ENCODE assay signal across 1 cellular context in the genomic region with DNA sequence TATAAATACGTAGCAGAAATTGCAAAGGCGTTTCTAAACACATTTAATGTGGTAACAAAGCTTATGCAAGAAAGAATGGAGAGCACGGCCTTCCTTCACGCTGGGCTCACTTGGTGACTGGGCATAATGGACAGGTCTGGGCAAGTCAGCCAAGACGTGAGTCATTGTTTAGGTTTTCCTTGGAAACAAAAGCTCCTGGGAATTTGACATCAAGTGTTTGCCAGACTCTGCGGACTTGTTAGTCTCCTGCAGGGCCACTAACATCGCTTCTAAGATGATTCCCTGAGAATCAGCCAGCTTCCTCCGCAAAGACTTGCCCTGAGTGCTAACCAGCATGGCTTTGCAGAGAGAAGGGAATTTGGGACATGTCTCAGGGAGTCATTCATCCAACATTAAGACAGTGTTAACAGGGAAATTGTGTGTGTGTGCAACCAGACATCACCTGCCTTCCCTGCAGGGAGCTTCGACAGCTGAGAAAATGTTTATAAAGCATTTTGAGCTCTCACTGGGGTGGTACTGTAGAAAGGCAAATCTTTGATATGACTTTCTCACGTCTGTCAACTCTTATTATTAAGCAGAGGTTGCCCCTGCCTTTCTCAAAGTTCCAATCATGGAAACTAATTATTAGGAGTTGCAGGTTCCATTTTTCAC.
TF ChIP-seq lines count a peak whose summit lies in the region.

No MANE protein-coding gene starts in this region.

TF ChIP-seq in HEK293, 187 proteins besides CTCF, POLR2A, EP300 and RAD21 (continued from another document and continues in another):
- TF ChIP-seq, protein P1, sequence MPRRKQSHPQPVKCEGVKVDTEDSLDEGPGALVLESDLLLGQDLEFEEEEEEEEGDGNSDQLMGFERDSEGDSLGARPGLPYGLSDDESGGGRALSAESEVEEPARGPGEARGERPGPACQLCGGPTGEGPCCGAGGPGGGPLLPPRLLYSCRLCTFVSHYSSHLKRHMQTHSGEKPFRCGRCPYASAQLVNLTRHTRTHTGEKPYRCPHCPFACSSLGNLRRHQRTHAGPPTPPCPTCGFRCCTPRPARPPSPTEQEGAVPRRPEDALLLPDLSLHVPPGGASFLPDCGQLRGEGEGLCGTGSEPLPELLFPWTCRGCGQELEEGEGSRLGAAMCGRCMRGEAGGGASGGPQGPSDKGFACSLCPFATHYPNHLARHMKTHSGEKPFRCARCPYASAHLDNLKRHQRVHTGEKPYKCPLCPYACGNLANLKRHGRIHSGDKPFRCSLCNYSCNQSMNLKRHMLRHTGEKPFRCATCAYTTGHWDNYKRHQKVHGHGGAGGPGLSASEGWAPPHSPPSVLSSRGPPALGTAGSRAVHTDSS (tag by site-specific recombination; IDR thresholded peaks at IDR 0.05), result no peak
- TF ChIP-seq ZBTB17 (tag by site-specific recombination; IDR thresholded peaks at IDR 0.05), result peak; percentile 50
- no peak for TF ChIP-seq ZFHX2 (tag by site-specific recombination; conservative IDR thresholded peaks at IDR 0.05)
- TF ChIP-seq, protein P2, sequence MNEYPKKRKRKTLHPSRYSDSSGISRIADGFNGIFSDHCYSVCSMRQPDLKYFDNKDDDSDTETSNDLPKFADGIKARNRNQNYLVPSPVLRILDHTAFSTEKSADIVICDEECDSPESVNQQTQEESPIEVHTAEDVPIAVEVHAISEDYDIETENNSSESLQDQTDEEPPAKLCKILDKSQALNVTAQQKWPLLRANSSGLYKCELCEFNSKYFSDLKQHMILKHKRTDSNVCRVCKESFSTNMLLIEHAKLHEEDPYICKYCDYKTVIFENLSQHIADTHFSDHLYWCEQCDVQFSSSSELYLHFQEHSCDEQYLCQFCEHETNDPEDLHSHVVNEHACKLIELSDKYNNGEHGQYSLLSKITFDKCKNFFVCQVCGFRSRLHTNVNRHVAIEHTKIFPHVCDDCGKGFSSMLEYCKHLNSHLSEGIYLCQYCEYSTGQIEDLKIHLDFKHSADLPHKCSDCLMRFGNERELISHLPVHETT (tag by site-specific recombination; IDR thresholded peaks at IDR 0.05), result peak; percentile 64; the same call in 1 of the 2 replicates
- no peak for TF ChIP-seq SP3 (tag by site-specific recombination; IDR thresholded peaks at IDR 0.05)
- TF ChIP-seq PRDM1 (tag by site-specific recombination; IDR thresholded peaks at IDR 0.05), result peak; percentile 67
- TF ChIP-seq ZNF19 (tag by site-specific recombination; IDR thresholded peaks at IDR 0.05; ENCODE audit: low read depth), result no peak
- no peak for TF ChIP-seq ZNF549 (tag by site-specific recombination; IDR thresholded peaks at IDR 0.05)
- TF ChIP-seq ZNF473 (tag by site-specific recombination; IDR thresholded peaks at IDR 0.05), result no peak
- TF ChIP-seq, protein P3, sequence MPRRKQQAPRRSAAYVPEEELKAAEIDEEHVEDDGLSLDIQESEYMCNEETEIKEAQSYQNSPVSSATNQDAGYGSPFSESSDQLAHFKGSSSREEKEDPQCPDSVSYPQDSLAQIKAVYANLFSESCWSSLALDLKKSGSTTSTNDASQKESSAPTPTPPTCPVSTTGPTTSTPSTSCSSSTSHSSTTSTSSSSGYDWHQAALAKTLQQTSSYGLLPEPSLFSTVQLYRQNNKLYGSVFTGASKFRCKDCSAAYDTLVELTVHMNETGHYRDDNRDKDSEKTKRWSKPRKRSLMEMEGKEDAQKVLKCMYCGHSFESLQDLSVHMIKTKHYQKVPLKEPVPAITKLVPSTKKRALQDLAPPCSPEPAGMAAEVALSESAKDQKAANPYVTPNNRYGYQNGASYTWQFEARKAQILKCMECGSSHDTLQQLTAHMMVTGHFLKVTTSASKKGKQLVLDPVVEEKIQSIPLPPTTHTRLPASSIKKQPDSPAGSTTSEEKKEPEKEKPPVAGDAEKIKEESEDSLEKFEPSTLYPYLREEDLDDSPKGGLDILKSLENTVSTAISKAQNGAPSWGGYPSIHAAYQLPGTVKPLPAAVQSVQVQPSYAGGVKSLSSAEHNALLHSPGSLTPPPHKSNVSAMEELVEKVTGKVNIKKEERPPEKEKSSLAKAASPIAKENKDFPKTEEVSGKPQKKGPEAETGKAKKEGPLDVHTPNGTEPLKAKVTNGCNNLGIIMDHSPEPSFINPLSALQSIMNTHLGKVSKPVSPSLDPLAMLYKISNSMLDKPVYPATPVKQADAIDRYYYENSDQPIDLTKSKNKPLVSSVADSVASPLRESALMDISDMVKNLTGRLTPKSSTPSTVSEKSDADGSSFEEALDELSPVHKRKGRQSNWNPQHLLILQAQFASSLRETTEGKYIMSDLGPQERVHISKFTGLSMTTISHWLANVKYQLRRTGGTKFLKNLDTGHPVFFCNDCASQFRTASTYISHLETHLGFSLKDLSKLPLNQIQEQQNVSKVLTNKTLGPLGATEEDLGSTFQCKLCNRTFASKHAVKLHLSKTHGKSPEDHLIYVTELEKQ (tag by site-specific recombination; IDR thresholded peaks at IDR 0.05; ENCODE audit: borderline replicate concordance), result 0 out of 2 replicates have a peak, but pooled peaks have one; percentile 53
- TF ChIP-seq ZNF626 (tag by site-specific recombination; IDR thresholded peaks at IDR 0.05), result no peak
- TF ChIP-seq, protein P4, sequence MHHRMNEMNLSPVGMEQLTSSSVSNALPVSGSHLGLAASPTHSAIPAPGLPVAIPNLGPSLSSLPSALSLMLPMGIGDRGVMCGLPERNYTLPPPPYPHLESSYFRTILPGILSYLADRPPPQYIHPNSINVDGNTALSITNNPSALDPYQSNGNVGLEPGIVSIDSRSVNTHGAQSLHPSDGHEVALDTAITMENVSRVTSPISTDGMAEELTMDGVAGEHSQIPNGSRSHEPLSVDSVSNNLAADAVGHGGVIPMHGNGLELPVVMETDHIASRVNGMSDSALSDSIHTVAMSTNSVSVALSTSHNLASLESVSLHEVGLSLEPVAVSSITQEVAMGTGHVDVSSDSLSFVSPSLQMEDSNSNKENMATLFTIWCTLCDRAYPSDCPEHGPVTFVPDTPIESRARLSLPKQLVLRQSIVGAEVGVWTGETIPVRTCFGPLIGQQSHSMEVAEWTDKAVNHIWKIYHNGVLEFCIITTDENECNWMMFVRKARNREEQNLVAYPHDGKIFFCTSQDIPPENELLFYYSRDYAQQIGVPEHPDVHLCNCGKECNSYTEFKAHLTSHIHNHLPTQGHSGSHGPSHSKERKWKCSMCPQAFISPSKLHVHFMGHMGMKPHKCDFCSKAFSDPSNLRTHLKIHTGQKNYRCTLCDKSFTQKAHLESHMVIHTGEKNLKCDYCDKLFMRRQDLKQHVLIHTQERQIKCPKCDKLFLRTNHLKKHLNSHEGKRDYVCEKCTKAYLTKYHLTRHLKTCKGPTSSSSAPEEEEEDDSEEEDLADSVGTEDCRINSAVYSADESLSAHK (tag by site-specific recombination; IDR thresholded peaks at IDR 0.05), result no peak; the same call in 1 of the 2 replicates
- no peak for TF ChIP-seq ZNF302 (tag by site-specific recombination; IDR thresholded peaks at IDR 0.05; ENCODE audit: low read depth)
- TF ChIP-seq HOXD13 (CRISPR knock-in tag; IDR thresholded peaks at IDR 0.05; ENCODE audit: borderline replicate concordance), result no peak
- no peak for TF ChIP-seq BCL11B (tag by site-specific recombination; IDR thresholded peaks at IDR 0.05; ENCODE audit: low read depth)
- no peak for TF ChIP-seq ZNF837 (tag by site-specific recombination; IDR thresholded peaks at IDR 0.05)
- no peak for TF ChIP-seq ZNF654 (tag by site-specific recombination; IDR thresholded peaks at IDR 0.05; ENCODE audit: low read depth)
- TF ChIP-seq, protein P5, sequence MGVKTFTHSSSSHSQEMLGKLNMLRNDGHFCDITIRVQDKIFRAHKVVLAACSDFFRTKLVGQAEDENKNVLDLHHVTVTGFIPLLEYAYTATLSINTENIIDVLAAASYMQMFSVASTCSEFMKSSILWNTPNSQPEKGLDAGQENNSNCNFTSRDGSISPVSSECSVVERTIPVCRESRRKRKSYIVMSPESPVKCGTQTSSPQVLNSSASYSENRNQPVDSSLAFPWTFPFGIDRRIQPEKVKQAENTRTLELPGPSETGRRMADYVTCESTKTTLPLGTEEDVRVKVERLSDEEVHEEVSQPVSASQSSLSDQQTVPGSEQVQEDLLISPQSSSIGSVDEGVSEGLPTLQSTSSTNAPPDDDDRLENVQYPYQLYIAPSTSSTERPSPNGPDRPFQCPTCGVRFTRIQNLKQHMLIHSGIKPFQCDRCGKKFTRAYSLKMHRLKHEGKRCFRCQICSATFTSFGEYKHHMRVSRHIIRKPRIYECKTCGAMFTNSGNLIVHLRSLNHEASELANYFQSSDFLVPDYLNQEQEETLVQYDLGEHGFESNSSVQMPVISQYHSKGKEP (tag by site-specific recombination; IDR thresholded peaks at IDR 0.05), result peak; percentile 39; the same call in 1 of the 2 replicates
- no peak for TF ChIP-seq ZNF350 (tag by site-specific recombination; IDR thresholded peaks at IDR 0.05)
- TF ChIP-seq, protein P6, sequence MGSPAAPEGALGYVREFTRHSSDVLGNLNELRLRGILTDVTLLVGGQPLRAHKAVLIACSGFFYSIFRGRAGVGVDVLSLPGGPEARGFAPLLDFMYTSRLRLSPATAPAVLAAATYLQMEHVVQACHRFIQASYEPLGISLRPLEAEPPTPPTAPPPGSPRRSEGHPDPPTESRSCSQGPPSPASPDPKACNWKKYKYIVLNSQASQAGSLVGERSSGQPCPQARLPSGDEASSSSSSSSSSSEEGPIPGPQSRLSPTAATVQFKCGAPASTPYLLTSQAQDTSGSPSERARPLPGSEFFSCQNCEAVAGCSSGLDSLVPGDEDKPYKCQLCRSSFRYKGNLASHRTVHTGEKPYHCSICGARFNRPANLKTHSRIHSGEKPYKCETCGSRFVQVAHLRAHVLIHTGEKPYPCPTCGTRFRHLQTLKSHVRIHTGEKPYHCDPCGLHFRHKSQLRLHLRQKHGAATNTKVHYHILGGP (tag by site-specific recombination; IDR thresholded peaks at IDR 0.05), result no peak
- no peak for TF ChIP-seq ZNF155 (tag by site-specific recombination; IDR thresholded peaks at IDR 0.05)
- TF ChIP-seq ZNF707 (tag by site-specific recombination; IDR thresholded peaks at IDR 0.05), result no peak
- TF ChIP-seq, protein P7, sequence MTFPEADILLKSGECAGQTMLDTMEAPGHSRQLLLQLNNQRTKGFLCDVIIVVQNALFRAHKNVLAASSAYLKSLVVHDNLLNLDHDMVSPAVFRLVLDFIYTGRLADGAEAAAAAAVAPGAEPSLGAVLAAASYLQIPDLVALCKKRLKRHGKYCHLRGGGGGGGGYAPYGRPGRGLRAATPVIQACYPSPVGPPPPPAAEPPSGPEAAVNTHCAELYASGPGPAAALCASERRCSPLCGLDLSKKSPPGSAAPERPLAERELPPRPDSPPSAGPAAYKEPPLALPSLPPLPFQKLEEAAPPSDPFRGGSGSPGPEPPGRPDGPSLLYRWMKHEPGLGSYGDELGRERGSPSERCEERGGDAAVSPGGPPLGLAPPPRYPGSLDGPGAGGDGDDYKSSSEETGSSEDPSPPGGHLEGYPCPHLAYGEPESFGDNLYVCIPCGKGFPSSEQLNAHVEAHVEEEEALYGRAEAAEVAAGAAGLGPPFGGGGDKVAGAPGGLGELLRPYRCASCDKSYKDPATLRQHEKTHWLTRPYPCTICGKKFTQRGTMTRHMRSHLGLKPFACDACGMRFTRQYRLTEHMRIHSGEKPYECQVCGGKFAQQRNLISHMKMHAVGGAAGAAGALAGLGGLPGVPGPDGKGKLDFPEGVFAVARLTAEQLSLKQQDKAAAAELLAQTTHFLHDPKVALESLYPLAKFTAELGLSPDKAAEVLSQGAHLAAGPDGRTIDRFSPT (tag by site-specific recombination; IDR thresholded peaks at IDR 0.05), result 0 out of 2 replicates have a peak, but pooled peaks have one; percentile 31
- TF ChIP-seq GLIS1 (tag by site-specific recombination; IDR thresholded peaks at IDR 0.05), result peak; percentile 40
- TF ChIP-seq ZNF132 (tag by site-specific recombination; IDR thresholded peaks at IDR 0.05; ENCODE audit: borderline replicate concordance), result no peak
- TF ChIP-seq, protein P8, sequence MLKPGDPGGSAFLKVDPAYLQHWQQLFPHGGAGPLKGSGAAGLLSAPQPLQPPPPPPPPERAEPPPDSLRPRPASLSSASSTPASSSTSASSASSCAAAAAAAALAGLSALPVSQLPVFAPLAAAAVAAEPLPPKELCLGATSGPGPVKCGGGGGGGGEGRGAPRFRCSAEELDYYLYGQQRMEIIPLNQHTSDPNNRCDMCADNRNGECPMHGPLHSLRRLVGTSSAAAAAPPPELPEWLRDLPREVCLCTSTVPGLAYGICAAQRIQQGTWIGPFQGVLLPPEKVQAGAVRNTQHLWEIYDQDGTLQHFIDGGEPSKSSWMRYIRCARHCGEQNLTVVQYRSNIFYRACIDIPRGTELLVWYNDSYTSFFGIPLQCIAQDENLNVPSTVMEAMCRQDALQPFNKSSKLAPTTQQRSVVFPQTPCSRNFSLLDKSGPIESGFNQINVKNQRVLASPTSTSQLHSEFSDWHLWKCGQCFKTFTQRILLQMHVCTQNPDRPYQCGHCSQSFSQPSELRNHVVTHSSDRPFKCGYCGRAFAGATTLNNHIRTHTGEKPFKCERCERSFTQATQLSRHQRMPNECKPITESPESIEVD (tag by site-specific recombination; IDR thresholded peaks at IDR 0.05), result peak; percentile 53; the same call in 1 of the 2 replicates
- no peak for TF ChIP-seq ZNF335 (tag by site-specific recombination; conservative IDR thresholded peaks at IDR 0.05)
- TF ChIP-seq OVOL3 (tag by site-specific recombination; IDR thresholded peaks at IDR 0.05), result no peak
- no peak for TF ChIP-seq MZF1 (tag by site-specific recombination; IDR thresholded peaks at IDR 0.05; ENCODE audit: borderline replicate concordance)
- peak; percentile 69 for TF ChIP-seq ZNF366 (tag by site-specific recombination; conservative IDR thresholded peaks at IDR 0.05)
- no peak for TF ChIP-seq ZSCAN16 (tag by site-specific recombination; IDR thresholded peaks at IDR 0.05)
- TF ChIP-seq ZNF114 (tag by site-specific recombination; IDR thresholded peaks at IDR 0.05), result no peak
- TF ChIP-seq ZNF138 (tag by site-specific recombination; IDR thresholded peaks at IDR 0.05; ENCODE audit: borderline replicate concordance), result no peak
- no peak for TF ChIP-seq ZBTB7A (tag by site-specific recombination; IDR thresholded peaks at IDR 0.05; ENCODE audit: low read depth)
- peak; percentile 29; the same call in 1 of the 2 replicates for TF ChIP-seq ZNF561 (tag by site-specific recombination; IDR thresholded peaks at IDR 0.05; ENCODE audit: borderline replicate concordance)
- TF ChIP-seq SP7 (tag by site-specific recombination; IDR thresholded peaks at IDR 0.05), result peak; percentile 61; the same call in 1 of the 2 replicates
- no peak for TF ChIP-seq ZNF677 (tag by site-specific recombination; IDR thresholded peaks at IDR 0.05)
- no peak for TF ChIP-seq ZNF221 (tag by site-specific recombination; IDR thresholded peaks at IDR 0.05; ENCODE audit: borderline replicate concordance)
- peak; percentile 77 for TF ChIP-seq ZEB2 (tag by site-specific recombination; IDR thresholded peaks at IDR 0.05)
- no peak for TF ChIP-seq ZNF776 (tag by site-specific recombination; IDR thresholded peaks at IDR 0.05; ENCODE audit: borderline replicate concordance)
- TF ChIP-seq, protein P9, sequence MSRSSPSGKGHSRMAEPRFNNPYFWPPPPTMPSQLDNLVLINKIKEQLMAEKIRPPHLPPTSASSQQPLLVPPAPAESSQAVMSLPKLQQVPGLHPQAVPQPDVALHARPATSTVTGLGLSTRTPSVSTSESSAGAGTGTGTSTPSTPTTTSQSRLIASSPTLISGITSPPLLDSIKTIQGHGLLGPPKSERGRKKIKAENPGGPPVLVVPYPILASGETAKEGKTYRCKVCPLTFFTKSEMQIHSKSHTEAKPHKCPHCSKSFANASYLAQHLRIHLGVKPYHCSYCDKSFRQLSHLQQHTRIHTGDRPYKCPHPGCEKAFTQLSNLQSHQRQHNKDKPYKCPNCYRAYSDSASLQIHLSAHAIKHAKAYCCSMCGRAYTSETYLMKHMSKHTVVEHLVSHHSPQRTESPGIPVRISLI (tag by site-specific recombination; IDR thresholded peaks at IDR 0.05), result no peak
- no peak for TF ChIP-seq ZNF510 (tag by site-specific recombination; IDR thresholded peaks at IDR 0.05; ENCODE audit: insufficient replicate concordance)
- TF ChIP-seq ZNF391 (tag by site-specific recombination; IDR thresholded peaks at IDR 0.05; ENCODE audit: borderline replicate concordance, low read depth), result no peak
- TF ChIP-seq ZNF37A (tag by site-specific recombination; IDR thresholded peaks at IDR 0.05), result no peak
